8 cellular contexts compared by ENCODE assay signal in the genomic region with DNA sequence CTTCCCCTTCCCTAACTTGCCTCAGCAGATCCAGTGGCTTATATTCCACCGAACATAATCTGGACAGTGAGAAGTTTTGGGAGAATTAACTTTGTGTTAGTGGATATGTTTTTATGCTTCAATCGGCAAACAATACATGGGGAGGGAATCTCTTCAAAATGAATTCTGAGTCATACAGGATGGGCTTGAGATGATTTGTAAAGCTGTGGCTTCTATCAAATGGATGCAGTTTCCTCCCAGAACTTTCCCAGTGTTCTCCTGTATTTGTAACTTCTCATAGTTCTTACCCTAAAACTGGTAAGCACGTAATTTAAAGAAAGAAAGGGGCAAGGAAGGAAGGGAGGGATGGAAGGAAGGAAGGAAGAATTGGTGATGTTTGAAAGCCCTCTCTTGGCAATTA.
"Had no signal": no experiment of that assay in that cellular context is flagged by ENCODE, and none has a peak within 500 bp of the region (broad histone marks: within the 10 kb centered on the region; RNA-seq: fewer than 3 reads in every experiment).

No MANE protein-coding gene starts in this region.

- H3K27ac ChIP-seq: GM23248 had no signal

- H3K9ac ChIP-seq: GM23248 had no signal

- H3K36me3 ChIP-seq: HAP-1 had no signal

- FAIRE-seq: HepG2 had no signal

- H2AFZ ChIP-seq: GM23248 had no signal

- H3K4me3 ChIP-seq: GM23248, HAP-1 had no signal

- ATAC-seq: HCT116, HepG2 had no signal

- H3K9me3 ChIP-seq: HAP-1 had no signal

- DNase-seq: GM23248, GOT3, H7, HFFc6, KBM-7 had no signal
